37 cellular contexts compared by ENCODE assay signal in the genomic region with DNA sequence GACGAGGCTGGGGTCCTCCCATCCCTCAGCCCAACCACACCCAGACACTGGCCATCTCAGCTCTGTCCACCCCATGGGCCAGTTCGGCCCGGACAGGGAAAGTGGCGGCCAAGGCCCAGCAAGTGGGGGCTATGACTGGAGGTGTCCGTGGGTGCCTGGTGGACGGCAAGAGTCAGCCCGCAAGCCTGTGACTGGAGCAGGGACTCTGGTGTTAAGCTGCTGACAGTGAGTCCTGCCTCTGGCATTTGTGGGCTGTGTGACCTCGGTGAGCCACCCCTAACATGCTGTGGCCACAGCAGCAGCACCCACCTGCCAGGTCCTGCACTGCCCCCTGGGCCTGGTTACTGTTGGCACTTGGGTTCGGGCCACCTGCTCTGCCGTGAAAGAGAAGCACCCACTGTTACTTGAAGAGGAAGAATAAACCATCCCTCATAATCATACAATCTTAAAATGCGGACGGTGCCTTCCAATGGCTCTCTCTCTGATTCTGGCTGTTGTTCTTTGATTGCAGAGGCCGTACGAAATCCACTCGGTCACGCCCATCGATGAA.
"Had no signal": no experiment of that assay in that cellular context is flagged by ENCODE, and none has a peak within 500 bp of the region (broad histone marks: within the 10 kb centered on the region; RNA-seq: fewer than 3 reads in every experiment).

No MANE protein-coding gene starts in this region.

- H3K27ac ChIP-seq: ascending aorta, cardiac muscle cell, VCaP had no signal

- H3K4me1 ChIP-seq: ascending aorta had no signal

- H3K4me3 Mint-ChIP-seq: activated B cell treated with CpG ODN at 0.5 μM for 24 hours; activated CD4-positive, alpha-beta memory T cell treated with anti-CD3 and anti-CD28 coated beads for 36 hours; activated CD4-positive, alpha-beta T cell treated with anti-CD3 and anti-CD28 coated beads, Interleukin-2, amount 10 ng/mL, durations not matched to agents 24 days and 14 days; activated CD8-positive, alpha-beta T cell treated with anti-CD3 and anti-CD28 coated beads for 36 hours; activated naive CD4-positive, alpha-beta T cell treated with anti-CD3 and anti-CD28 coated beads, Interleukin-2, amount 10 ng/mL, durations not matched to agents 7 days and 5 days; activated naive CD4-positive, alpha-beta T cell treated with anti-CD3 and anti-CD28 coated beads, Interleukin-2, amount 50 U/mL, for 24 hours; activated naive CD8-positive, alpha-beta T cell; activated naive CD8-positive, alpha-beta T cell treated with anti-CD3 and anti-CD28 coated beads, Interleukin-2, amount 10 ng/mL, durations not matched to agents 7 days and 5 days; activated naive CD8-positive, alpha-beta T cell treated with anti-CD3 and anti-CD28 coated beads, Interleukin-2, amount 50 U/mL, for 24 hours; activated T-cell treated with anti-CD3 and anti-CD28 coated beads, Interleukin-2, amount 50 U/mL, for 4 hours; activated T-cell treated with anti-CD3 and anti-CD28 coated beads, Interleukin-2, amount 50 U/mL, for 72 hours; activated T-helper 1 cell treated with anti-CD3 and anti-CD28 coated beads, Interleukin-12 subunit alpha, Interleukin-12 subunit beta, Interleukin-2, Interleukin-4 antibody, amounts not matched to agents 30 ng/mL and 10 ng/mL and 1 ng/mL, durations not matched to agents 14 hours and 24 hours and 36 hours; activated T-helper 17 cell treated with anti-CD3 and anti-CD28 coated beads, Interleukin-2, amount 50 U/mL, for 72 hours; brain; T-helper 1 cell treated with Interleukin-12 subunit alpha and Interleukin-12 subunit beta and Interleukin-4 antibody, amounts not matched to agents 30 μg/mL and 1 μg/mL, for 36 hours; T-helper 2 cell treated with Interferon-gamma antibody and Interleukin-4, amounts not matched to agents 5 μg/mL and 100 μg/mL, for 36 hours had no signal

- H3K27me3 ChIP-seq: ascending aorta, cardiac muscle cell had no signal

- H3K27ac Mint-ChIP-seq: activated B cell treated with CpG ODN at 0.5 μM for 24 hours; activated CD4-positive, alpha-beta memory T cell treated with anti-CD3 and anti-CD28 coated beads for 36 hours; activated CD4-positive, alpha-beta T cell treated with anti-CD3 and anti-CD28 coated beads, Interleukin-2, amount 10 ng/mL, durations not matched to agents 24 days and 14 days; activated CD8-positive, alpha-beta T cell treated with anti-CD3 and anti-CD28 coated beads for 36 hours; activated naive CD4-positive, alpha-beta T cell treated with anti-CD3 and anti-CD28 coated beads, Interleukin-2, amount 10 ng/mL, durations not matched to agents 7 days and 5 days; activated naive CD4-positive, alpha-beta T cell treated with anti-CD3 and anti-CD28 coated beads, Interleukin-2, amount 50 U/mL, for 24 hours; activated naive CD8-positive, alpha-beta T cell; activated naive CD8-positive, alpha-beta T cell treated with anti-CD3 and anti-CD28 coated beads, Interleukin-2, amount 10 ng/mL, durations not matched to agents 7 days and 5 days; activated naive CD8-positive, alpha-beta T cell treated with anti-CD3 and anti-CD28 coated beads, Interleukin-2, amount 50 U/mL, for 24 hours; activated T-cell treated with anti-CD3 and anti-CD28 coated beads, Interleukin-2, amount 50 U/mL, for 72 hours; activated T-helper 1 cell treated with anti-CD3 and anti-CD28 coated beads, Interleukin-12 subunit alpha, Interleukin-12 subunit beta, Interleukin-2, Interleukin-4 antibody, amounts not matched to agents 30 ng/mL and 10 ng/mL and 1 ng/mL, durations not matched to agents 14 hours and 24 hours and 36 hours; activated T-helper 17 cell treated with anti-CD3 and anti-CD28 coated beads, Interleukin-2, amount 50 U/mL, for 72 hours; brain; T-helper 1 cell treated with Interleukin-12 subunit alpha and Interleukin-12 subunit beta and Interleukin-4 antibody, amounts not matched to agents 30 μg/mL and 1 μg/mL, for 36 hours; T-helper 2 cell treated with Interferon-gamma antibody and Interleukin-4, amounts not matched to agents 5 μg/mL and 100 μg/mL, for 36 hours had no signal

- ATAC-seq: activated CD8-positive, alpha-beta T cell treated with anti-CD3 and anti-CD28 coated beads for 36 hours; activated naive CD8-positive, alpha-beta T cell treated with anti-CD3 and anti-CD28 coated beads, Interleukin-2, amount 50 U/mL, for 24 hours; activated T-cell treated with anti-CD3 and anti-CD28 coated beads, Interleukin-2, amount 50 U/mL, for 4 hours; activated T-cell treated with anti-CD3 and anti-CD28 coated beads, Interleukin-2, amount 50 U/mL, for 72 hours; activated T-helper 17 cell treated with anti-CD3 and anti-CD28 coated beads, Interleukin-2, amount 50 U/mL, for 72 hours had no signal

- H3K9me3 Mint-ChIP-seq: activated B cell treated with CpG ODN at 0.5 μM for 24 hours; activated CD4-positive, alpha-beta memory T cell treated with anti-CD3 and anti-CD28 coated beads for 36 hours; activated CD4-positive, alpha-beta T cell treated with anti-CD3 and anti-CD28 coated beads, Interleukin-2, amount 10 ng/mL, durations not matched to agents 24 days and 14 days; activated CD8-positive, alpha-beta T cell treated with anti-CD3 and anti-CD28 coated beads for 36 hours; activated naive CD4-positive, alpha-beta T cell treated with anti-CD3 and anti-CD28 coated beads, Interleukin-2, amount 10 ng/mL, durations not matched to agents 7 days and 5 days; activated naive CD4-positive, alpha-beta T cell treated with anti-CD3 and anti-CD28 coated beads, Interleukin-2, amount 50 U/mL, for 24 hours; activated naive CD8-positive, alpha-beta T cell treated with anti-CD3 and anti-CD28 coated beads, Interleukin-2, amount 10 ng/mL, durations not matched to agents 7 days and 5 days; activated naive CD8-positive, alpha-beta T cell treated with anti-CD3 and anti-CD28 coated beads, Interleukin-2, amount 50 U/mL, for 24 hours; activated T-cell treated with anti-CD3 and anti-CD28 coated beads, Interleukin-2, amount 50 U/mL, for 4 hours; activated T-cell treated with anti-CD3 and anti-CD28 coated beads, Interleukin-2, amount 50 U/mL, for 72 hours; activated T-helper 17 cell treated with anti-CD3 and anti-CD28 coated beads, Interleukin-2, amount 50 U/mL, for 72 hours; T-helper 1 cell treated with Interleukin-12 subunit alpha and Interleukin-12 subunit beta and Interleukin-4 antibody, amounts not matched to agents 30 μg/mL and 1 μg/mL, for 36 hours; T-helper 2 cell treated with Interferon-gamma antibody and Interleukin-4, amounts not matched to agents 5 μg/mL and 100 μg/mL, for 36 hours had no signal

- H3K27me3 Mint-ChIP-seq: activated B cell treated with CpG ODN at 0.5 μM for 24 hours; activated CD4-positive, alpha-beta memory T cell treated with anti-CD3 and anti-CD28 coated beads for 36 hours; activated CD4-positive, alpha-beta T cell treated with anti-CD3 and anti-CD28 coated beads, Interleukin-2, amount 10 ng/mL, durations not matched to agents 24 days and 14 days; activated CD8-positive, alpha-beta T cell treated with anti-CD3 and anti-CD28 coated beads for 36 hours; activated naive CD4-positive, alpha-beta T cell treated with anti-CD3 and anti-CD28 coated beads, Interleukin-2, amount 10 ng/mL, durations not matched to agents 7 days and 5 days; activated naive CD4-positive, alpha-beta T cell treated with anti-CD3 and anti-CD28 coated beads, Interleukin-2, amount 50 U/mL, for 24 hours; activated naive CD8-positive, alpha-beta T cell; activated naive CD8-positive, alpha-beta T cell treated with anti-CD3 and anti-CD28 coated beads, Interleukin-2, amount 10 ng/mL, durations not matched to agents 7 days and 5 days; activated naive CD8-positive, alpha-beta T cell treated with anti-CD3 and anti-CD28 coated beads, Interleukin-2, amount 50 U/mL, for 24 hours; activated T-helper 17 cell treated with anti-CD3 and anti-CD28 coated beads, Interleukin-2, amount 50 U/mL, for 72 hours had no signal

- H3K36me3 ChIP-seq: ascending aorta, cardiac muscle cell had no signal

- H3K9me3 ChIP-seq: ascending aorta had no signal

- H3K4me1 Mint-ChIP-seq: activated B cell treated with CpG ODN at 0.5 μM for 24 hours; activated CD4-positive, alpha-beta T cell treated with anti-CD3 and anti-CD28 coated beads, Interleukin-2, amount 10 ng/mL, durations not matched to agents 24 days and 14 days; activated naive CD4-positive, alpha-beta T cell treated with anti-CD3 and anti-CD28 coated beads, Interleukin-2, amount 10 ng/mL, durations not matched to agents 7 days and 5 days; activated naive CD4-positive, alpha-beta T cell treated with anti-CD3 and anti-CD28 coated beads, Interleukin-2, amount 50 U/mL, for 24 hours; activated naive CD8-positive, alpha-beta T cell treated with anti-CD3 and anti-CD28 coated beads, Interleukin-2, amount 10 ng/mL, durations not matched to agents 7 days and 5 days; activated naive CD8-positive, alpha-beta T cell treated with anti-CD3 and anti-CD28 coated beads, Interleukin-2, amount 50 U/mL, for 24 hours; activated T-helper 17 cell treated with anti-CD3 and anti-CD28 coated beads, Interleukin-2, amount 50 U/mL, for 72 hours; brain had no signal

- H3K36me3 Mint-ChIP-seq: activated CD4-positive, alpha-beta memory T cell treated with anti-CD3 and anti-CD28 coated beads for 36 hours; activated naive CD4-positive, alpha-beta T cell treated with anti-CD3 and anti-CD28 coated beads, Interleukin-2, amount 10 ng/mL, durations not matched to agents 7 days and 5 days; activated naive CD4-positive, alpha-beta T cell treated with anti-CD3 and anti-CD28 coated beads, Interleukin-2, amount 50 U/mL, for 24 hours; activated naive CD8-positive, alpha-beta T cell; activated naive CD8-positive, alpha-beta T cell treated with anti-CD3 and anti-CD28 coated beads, Interleukin-2, amount 10 ng/mL, durations not matched to agents 7 days and 5 days had no signal

- DNase-seq: activated B cell treated with CpG ODN at 0.5 μM for 24 hours; activated CD4-positive, alpha-beta memory T cell treated with anti-CD3 and anti-CD28 coated beads for 36 hours; activated CD4-positive, alpha-beta T cell treated with anti-CD3 and anti-CD28 coated beads for 4 hours; activated CD4-positive, alpha-beta T cell treated with anti-CD3 and anti-CD28 coated beads, Interleukin-2, amount 10 ng/mL, durations not matched to agents 24 days and 14 days; activated CD4-positive, alpha-beta T cell treated with anti-CD3 and anti-CD28 coated beads, Interleukin-2, amount 50 U/mL, for 1 hour; activated CD4-positive, alpha-beta T cell treated with anti-CD3 and anti-CD28 coated beads, Interleukin-2, amount 50 U/mL, for 4 hours; activated CD4-positive, CD25-positive, alpha-beta regulatory T cell treated with anti-CD3 and anti-CD28 coated beads, Interleukin-2, amount 50 U/mL, for 72 hours; activated CD8-positive, alpha-beta memory T cell treated with anti-CD3 and anti-CD28 coated beads, Interleukin-2, amount 50 U/mL, for 4 hours; activated CD8-positive, alpha-beta T cell treated with anti-CD3 and anti-CD28 coated beads for 36 hours; activated effector memory CD4-positive, alpha-beta T cell treated with anti-CD3 and anti-CD28 coated beads, Interleukin-2, amount 50 U/mL, for 16 hours; activated naive CD4-positive, alpha-beta T cell treated with anti-CD3 and anti-CD28 coated beads, Interleukin-2, amount 10 ng/mL, durations not matched to agents 7 days and 5 days; activated naive CD4-positive, alpha-beta T cell treated with Interleukin-2 at 50 U/mL for 16 hours; activated naive CD8-positive, alpha-beta T cell treated with anti-CD3 and anti-CD28 coated beads, Interleukin-2, amount 10 ng/mL, durations not matched to agents 7 days and 5 days; activated naive CD8-positive, alpha-beta T cell treated with anti-CD3 and anti-CD28 coated beads, Interleukin-2, amount 50 U/mL, for 24 hours; activated T-cell treated with anti-CD3 and anti-CD28 coated beads for 4 hours; activated T-cell treated with anti-CD3 and anti-CD28 coated beads, Interleukin-2, amount 50 U/mL, for 1 hour; activated T-cell treated with anti-CD3 and anti-CD28 coated beads, Interleukin-2, amount 50 U/mL, for 4 hours; activated T-cell treated with anti-CD3 and anti-CD28 coated beads, Interleukin-2, amount 50 U/mL, for 72 hours; amygdala; anterior cingulate cortex; central memory CD4-positive, alpha-beta T cell; SW 1271; T-helper 1 cell; T-helper 2 cell; T-helper 9 cell had no signal

- FAIRE-seq: bronchial epithelial cell, TTC549 had no signal

- H3K4me3 ChIP-seq: ascending aorta, cardiac muscle cell had no signal
